Comparison of ENCODE assay signal across 9 cellular contexts in genomic region chr20:1804129-1804503, GRCh38.
DNase-seq lines count a peak whose midpoint lies in the region; ATAC-seq and TF ChIP-seq lines count a peak whose summit lies in the region.
"Had no signal": no experiment of that assay in that cellular context is flagged by ENCODE, and none has a peak within 500 bp of the region (broad histone marks: within the 10 kb centered on the region; RNA-seq: fewer than 3 reads in every experiment).

No MANE protein-coding gene starts in this region.

- H3K9me3 ChIP-seq in hepatocyte (ENCODE audit: low read depth): no peaks in the 10 kb centered on the region

- CTCF ChIA-PET in WTC11 (lab: Charles Lee): interaction anchor here (1.0 to 4.5 kb wide), 3 partner anchors 8 to 27 kb away, joined by 4 to 36 read pairs (median 16); no protein-coding TSS in a partner anchor

- no peaks in the 10 kb centered on the region for H3K79me2 ChIP-seq in hepatocyte

- H3K4me1 ChIP-seq in hepatocyte (ENCODE audit: insufficient read depth): no peaks in the 10 kb centered on the region

- H3K4me3 Mint-ChIP-seq in WTC11: peak overlapping the region; percentile 66

- no peaks in the 10 kb centered on the region for H4K20me1 ChIP-seq in hepatocyte (ENCODE audit: insufficient read depth, poor library complexity, severe bottlenecking)

- 86% methylated on average over 7 of the region's 7 CpGs for WGBS in hepatocyte (ENCODE audit: low lambda C conversion rate, missing lambda C conversion rate)

- no peaks in the 10 kb centered on the region for H3K36me3 ChIP-seq in hepatocyte (replicated peaks; ENCODE audit: insufficient read depth, low read depth)

- peak overlapping the region; percentile 97 for H2AFZ ChIP-seq in hepatocyte

- peaks cover 29% of the 10 kb centered on the region for H3K27me3 Mint-ChIP-seq in WTC11 (ENCODE audit: low read depth)

- H3K9me3 Mint-ChIP-seq in WTC11: no peaks in the 10 kb centered on the region

- no peaks in the 10 kb centered on the region for H3K9me2 ChIP-seq in hepatocyte (replicated peaks; ENCODE audit: insufficient read depth)

- H3K36me3 Mint-ChIP-seq in WTC11: no peaks in the 10 kb centered on the region

- H3K27me3 ChIP-seq in HL-60 (ENCODE audit: insufficient read depth, poor library complexity, severe bottlenecking): no peaks in the 10 kb centered on the region
- peaks cover 17% of the 10 kb centered on the region for H3K27me3 ChIP-seq in hepatocyte

- POLR2A ChIA-PET in WTC11 (lab: Charles Lee): no interaction called here

- no peak for TF ChIP-seq CTCF in HL-60 (IDR thresholded peaks at IDR 0.05; ENCODE audit: insufficient read depth, low read length)
- TF ChIP-seq CTCF in WTC11 (IDR thresholded peaks at IDR 0.05): no peak
- no peak for TF ChIP-seq CTCF in hepatocyte (IDR thresholded peaks at IDR 0.05; ENCODE audit: poor library complexity)
- no peak for TF ChIP-seq CTCF in GM10266 (IDR thresholded peaks at IDR 0.05; ENCODE audit: control insufficient read depth, insufficient read depth, low read depth, missing control alignments)

- H3K4me3 ChIP-seq in HL-60 (replicated peaks; ENCODE audit: insufficient read depth, low read length) (peak overlapping the region; percentile 41), hepatocyte (no peak overlapping the region), skin epidermis (peak overlapping the region in 5 of 7 experiments; percentile 46 to 70 (median 59))

- H3K4me1 Mint-ChIP-seq in WTC11: peaks cover 49% of the 10 kb centered on the region

- peak overlapping the region; percentile 96 for H3K27ac ChIP-seq in HL-60 (replicated peaks)
- peak overlapping the region; percentile 2 for H3K27ac ChIP-seq in hepatocyte
- H3K27ac ChIP-seq in skin epidermis: peak overlapping the region in 20 of 21 experiments; percentile 12 to 95 (median 81)

- no peak overlapping the region for H3K27ac Mint-ChIP-seq in WTC11

- H3K4me2 ChIP-seq in hepatocyte: peak overlapping the region; percentile 100

- no peak for ATAC-seq in WTC11
- no peak for ATAC-seq in HG03135 (IDR thresholded peaks at IDR 0.05; ENCODE audit: unreplicated experiment)
- ATAC-seq in GM18502 (IDR thresholded peaks at IDR 0.05; ENCODE audit: poor library complexity, unreplicated experiment): no peak
- ATAC-seq: PC-3 had no signal

- DNase-seq in HL-60 (ENCODE audit: low read depth in 1 of 2, low spot score in 1 of 2) (peak in 1 of 2 experiments; percentile 66), WTC11 (ENCODE audit: low spot score) (no peak), hepatocyte (ENCODE audit: low spot score) (no peak), GM10266 (ENCODE audit: extremely low spot score) (no peak)
- DNase-seq: activated T-cell treated with anti-CD3 and anti-CD28 coated beads, Interleukin-2, amount 50 U/mL, for 1 hour; PC-3 had no signal

TF ChIP-seq in WTC11, 78 proteins besides CTCF, POLR2A, EP300 and RAD21:
- no peak for TF ChIP-seq ARID4B (CRISPR knock-in tag; IDR thresholded peaks at IDR 0.05; ENCODE audit: borderline replicate concordance)
- TF ChIP-seq ZNF138 (CRISPR knock-in tag; conservative IDR thresholded peaks at IDR 0.05): no peak
- no peak for TF ChIP-seq ATF1 (CRISPR knock-in tag; IDR thresholded peaks at IDR 0.05)
- no peak for TF ChIP-seq HMGA2 (CRISPR knock-in tag; IDR thresholded peaks at IDR 0.05)
- TF ChIP-seq, protein P1, sequence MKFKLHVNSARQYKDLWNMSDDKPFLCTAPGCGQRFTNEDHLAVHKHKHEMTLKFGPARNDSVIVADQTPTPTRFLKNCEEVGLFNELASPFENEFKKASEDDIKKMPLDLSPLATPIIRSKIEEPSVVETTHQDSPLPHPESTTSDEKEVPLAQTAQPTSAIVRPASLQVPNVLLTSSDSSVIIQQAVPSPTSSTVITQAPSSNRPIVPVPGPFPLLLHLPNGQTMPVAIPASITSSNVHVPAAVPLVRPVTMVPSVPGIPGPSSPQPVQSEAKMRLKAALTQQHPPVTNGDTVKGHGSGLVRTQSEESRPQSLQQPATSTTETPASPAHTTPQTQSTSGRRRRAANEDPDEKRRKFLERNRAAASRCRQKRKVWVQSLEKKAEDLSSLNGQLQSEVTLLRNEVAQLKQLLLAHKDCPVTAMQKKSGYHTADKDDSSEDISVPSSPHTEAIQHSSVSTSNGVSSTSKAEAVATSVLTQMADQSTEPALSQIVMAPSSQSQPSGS (CRISPR knock-in tag; IDR thresholded peaks at IDR 0.05; ENCODE audit: borderline replicate concordance, low read depth): no peak
- no peak for TF ChIP-seq GTF2I (CRISPR knock-in tag; conservative IDR thresholded peaks at IDR 0.05)
- TF ChIP-seq, protein P2, sequence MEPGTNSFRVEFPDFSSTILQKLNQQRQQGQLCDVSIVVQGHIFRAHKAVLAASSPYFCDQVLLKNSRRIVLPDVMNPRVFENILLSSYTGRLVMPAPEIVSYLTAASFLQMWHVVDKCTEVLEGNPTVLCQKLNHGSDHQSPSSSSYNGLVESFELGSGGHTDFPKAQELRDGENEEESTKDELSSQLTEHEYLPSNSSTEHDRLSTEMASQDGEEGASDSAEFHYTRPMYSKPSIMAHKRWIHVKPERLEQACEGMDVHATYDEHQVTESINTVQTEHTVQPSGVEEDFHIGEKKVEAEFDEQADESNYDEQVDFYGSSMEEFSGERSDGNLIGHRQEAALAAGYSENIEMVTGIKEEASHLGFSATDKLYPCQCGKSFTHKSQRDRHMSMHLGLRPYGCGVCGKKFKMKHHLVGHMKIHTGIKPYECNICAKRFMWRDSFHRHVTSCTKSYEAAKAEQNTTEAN (CRISPR knock-in tag; IDR thresholded peaks at IDR 0.05): no peak
- TF ChIP-seq, protein P3, sequence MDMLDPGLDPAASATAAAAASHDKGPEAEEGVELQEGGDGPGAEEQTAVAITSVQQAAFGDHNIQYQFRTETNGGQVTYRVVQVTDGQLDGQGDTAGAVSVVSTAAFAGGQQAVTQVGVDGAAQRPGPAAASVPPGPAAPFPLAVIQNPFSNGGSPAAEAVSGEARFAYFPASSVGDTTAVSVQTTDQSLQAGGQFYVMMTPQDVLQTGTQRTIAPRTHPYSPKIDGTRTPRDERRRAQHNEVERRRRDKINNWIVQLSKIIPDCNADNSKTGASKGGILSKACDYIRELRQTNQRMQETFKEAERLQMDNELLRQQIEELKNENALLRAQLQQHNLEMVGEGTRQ (CRISPR knock-in tag; IDR thresholded peaks at IDR 0.05): no peak
- no peak for TF ChIP-seq FOXP1 (CRISPR knock-in tag; IDR thresholded peaks at IDR 0.05; ENCODE audit: borderline replicate concordance)
- TF ChIP-seq RELA (CRISPR knock-in tag; IDR thresholded peaks at IDR 0.05; ENCODE audit: borderline replicate concordance): no peak

Comparison
In these comparisons a context has a peak if more than half of its experiments do, and no peak if none do; other contexts are left out.
1. H3K27ac ChIP-seq: peak in every context shown above with its lines; median percentile 96 in HL-60; 81 in skin epidermis; 2 in hepatocyte.